Comparison of ENCODE assay signal across 1 cellular context in the genomic region with DNA sequence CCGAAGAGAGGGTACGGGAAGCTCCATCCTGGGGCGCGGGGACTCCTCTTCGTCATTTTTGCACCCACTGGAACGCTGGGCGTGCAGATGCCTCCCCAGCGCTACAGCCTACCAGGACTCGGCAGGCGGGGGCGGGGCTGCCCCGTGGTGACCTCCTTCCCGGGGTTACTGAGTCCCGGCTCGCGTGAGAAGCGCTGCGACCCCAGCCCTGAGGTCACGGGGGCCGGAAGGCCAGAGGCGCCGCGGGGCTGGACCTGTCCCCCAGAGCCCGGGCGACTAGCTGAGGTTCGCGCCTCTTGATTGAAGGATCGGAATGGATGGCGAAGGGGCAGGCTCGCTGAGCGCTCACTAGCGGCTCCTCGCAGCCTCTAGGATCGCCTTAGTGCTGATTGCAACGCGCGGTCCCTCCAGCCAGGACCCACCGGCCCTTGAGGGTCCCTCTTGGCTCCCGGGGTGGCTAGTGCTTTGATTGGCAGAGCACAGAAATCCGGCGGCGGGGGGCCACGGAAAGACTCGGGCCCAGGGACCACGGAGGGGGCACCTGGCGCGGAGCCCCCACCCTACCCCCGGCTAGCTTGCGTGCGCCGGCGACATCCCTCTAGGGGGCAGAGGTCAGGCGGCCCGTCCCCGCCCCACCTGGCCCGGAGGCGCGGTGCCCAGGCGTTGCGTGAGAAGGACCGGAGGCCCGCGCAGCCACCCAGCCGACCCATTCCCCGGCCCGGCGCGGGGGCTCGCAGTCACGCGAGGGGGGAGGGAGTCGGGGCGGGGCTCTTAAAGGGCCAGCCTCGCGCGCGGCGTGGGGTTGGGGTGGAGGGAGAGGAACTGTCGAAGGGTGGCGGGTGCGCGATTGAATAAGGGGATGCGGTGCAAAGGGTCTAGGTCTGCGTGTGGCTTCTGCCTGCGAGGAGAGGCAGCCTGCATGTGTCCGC.
TF ChIP-seq lines count a peak whose summit lies in the region.

No MANE protein-coding gene starts in this region.

TF ChIP-seq in HepG2, 621 proteins besides CTCF, POLR2A, EP300 and RAD21 (continued from another document and continues in another):
- TF ChIP-seq CEBPZ (IDR thresholded peaks at IDR 0.05; ENCODE audit: low read length) (no peak), GABPA (IDR thresholded peaks at IDR 0.05; ENCODE audit: low read depth, low read length) (no peak), GABPA (CRISPR knock-in tag; IDR thresholded peaks at IDR 0.05; ENCODE audit: low read depth) (peak; percentile 62), FIP1L1 (IDR thresholded peaks at IDR 0.05; ENCODE audit: borderline replicate concordance, insufficient read depth, low read depth, low read length) (no peak), ZUFSP (CRISPR knock-in tag; IDR thresholded peaks at IDR 0.05; ENCODE audit: borderline replicate concordance) (no peak), HOXA3 (CRISPR knock-in tag; IDR thresholded peaks at IDR 0.05) (peak; percentile 34; the same call in 1 of the 2 replicates), ZNF414 (CRISPR knock-in tag; IDR thresholded peaks at IDR 0.05) (0 out of 2 replicates have a peak, but pooled peaks have one; percentile 37), ZNF224 (CRISPR knock-in tag; IDR thresholded peaks at IDR 0.05) (no peak), ZNF891 (CRISPR knock-in tag; IDR thresholded peaks at IDR 0.05) (peak; percentile 41; the same call in 1 of the 2 replicates), KDM5B (CRISPR knock-in tag; IDR thresholded peaks at IDR 0.05; ENCODE audit: borderline replicate concordance) (peak; percentile 74), ZC3H13 (CRISPR knock-in tag; IDR thresholded peaks at IDR 0.05) (no peak; the same call in 1 of the 2 replicates), ZFP90 (CRISPR knock-in tag; IDR thresholded peaks at IDR 0.05; ENCODE audit: borderline replicate concordance) (no peak), MEIS1 (CRISPR knock-in tag; IDR thresholded peaks at IDR 0.05; ENCODE audit: borderline replicate concordance) (no peak), TARDBP (CRISPR knock-in tag; IDR thresholded peaks at IDR 0.05) (peak; percentile 42; the same call in 1 of the 2 replicates), KDM2A (CRISPR knock-in tag; IDR thresholded peaks at IDR 0.05; ENCODE audit: borderline replicate concordance, low read depth) (peak; percentile 66; the same call in 1 of the 2 replicates), ETV6 (CRISPR knock-in tag; conservative IDR thresholded peaks at IDR 0.05) (no peak), TBL1XR1 (IDR thresholded peaks at IDR 0.05; ENCODE audit: borderline replicate concordance, low read length, partially characterized antibody) (peak; percentile 30), ZNF205 (CRISPR knock-in tag; IDR thresholded peaks at IDR 0.05) (peak; percentile 99), ZBTB7B (CRISPR knock-in tag; IDR thresholded peaks at IDR 0.05) (peak; percentile 77; the same call in 1 of the 2 replicates)
- TF ChIP-seq, protein P1, sequence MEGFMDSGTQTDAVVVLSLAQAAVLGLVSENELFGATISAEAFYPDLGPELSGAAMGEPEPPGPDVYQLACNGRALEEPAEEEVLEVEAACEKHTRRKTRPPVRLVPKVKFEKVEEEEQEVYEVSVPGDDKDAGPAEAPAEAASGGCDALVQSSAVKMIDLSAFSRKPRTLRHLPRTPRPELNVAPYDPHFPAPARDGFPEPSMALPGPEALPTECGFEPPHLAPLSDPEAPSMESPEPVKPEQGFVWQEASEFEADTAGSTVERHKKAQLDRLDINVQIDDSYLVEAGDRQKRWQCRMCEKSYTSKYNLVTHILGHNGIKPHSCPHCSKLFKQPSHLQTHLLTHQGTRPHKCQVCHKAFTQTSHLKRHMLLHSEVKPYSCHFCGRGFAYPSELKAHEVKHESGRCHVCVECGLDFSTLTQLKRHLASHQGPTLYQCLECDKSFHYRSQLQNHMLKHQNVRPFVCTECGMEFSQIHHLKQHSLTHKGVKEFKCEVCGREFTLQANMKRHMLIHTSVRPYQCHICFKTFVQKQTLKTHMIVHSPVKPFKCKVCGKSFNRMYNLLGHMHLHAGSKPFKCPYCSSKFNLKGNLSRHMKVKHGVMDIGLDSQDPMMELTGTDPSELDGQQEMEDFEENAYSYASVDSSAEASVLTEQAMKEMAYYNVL (CRISPR knock-in tag; IDR thresholded peaks at IDR 0.05; ENCODE audit: borderline replicate concordance), result peak; percentile 79
- TF ChIP-seq, protein P2, sequence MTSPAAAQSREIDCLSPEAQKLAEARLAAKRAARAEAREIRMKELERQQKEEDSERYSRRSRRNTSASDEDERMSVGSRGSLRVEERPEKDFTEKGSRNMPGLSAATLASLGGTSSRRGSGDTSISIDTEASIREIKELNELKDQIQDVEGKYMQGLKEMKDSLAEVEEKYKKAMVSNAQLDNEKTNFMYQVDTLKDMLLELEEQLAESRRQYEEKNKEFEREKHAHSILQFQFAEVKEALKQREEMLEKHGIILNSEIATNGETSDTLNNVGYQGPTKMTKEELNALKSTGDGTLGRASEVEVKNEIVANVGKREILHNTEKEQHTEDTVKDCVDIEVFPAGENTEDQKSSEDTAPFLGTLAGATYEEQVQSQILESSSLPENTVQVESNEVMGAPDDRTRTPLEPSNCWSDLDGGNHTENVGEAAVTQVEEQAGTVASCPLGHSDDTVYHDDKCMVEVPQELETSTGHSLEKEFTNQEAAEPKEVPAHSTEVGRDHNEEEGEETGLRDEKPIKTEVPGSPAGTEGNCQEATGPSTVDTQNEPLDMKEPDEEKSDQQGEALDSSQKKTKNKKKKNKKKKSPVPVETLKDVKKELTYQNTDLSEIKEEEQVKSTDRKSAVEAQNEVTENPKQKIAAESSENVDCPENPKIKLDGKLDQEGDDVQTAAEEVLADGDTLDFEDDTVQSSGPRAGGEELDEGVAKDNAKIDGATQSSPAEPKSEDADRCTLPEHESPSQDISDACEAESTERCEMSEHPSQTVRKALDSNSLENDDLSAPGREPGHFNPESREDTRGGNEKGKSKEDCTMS (CRISPR knock-in tag; conservative IDR thresholded peaks at IDR 0.05), result no peak
- TF ChIP-seq, protein P3, sequence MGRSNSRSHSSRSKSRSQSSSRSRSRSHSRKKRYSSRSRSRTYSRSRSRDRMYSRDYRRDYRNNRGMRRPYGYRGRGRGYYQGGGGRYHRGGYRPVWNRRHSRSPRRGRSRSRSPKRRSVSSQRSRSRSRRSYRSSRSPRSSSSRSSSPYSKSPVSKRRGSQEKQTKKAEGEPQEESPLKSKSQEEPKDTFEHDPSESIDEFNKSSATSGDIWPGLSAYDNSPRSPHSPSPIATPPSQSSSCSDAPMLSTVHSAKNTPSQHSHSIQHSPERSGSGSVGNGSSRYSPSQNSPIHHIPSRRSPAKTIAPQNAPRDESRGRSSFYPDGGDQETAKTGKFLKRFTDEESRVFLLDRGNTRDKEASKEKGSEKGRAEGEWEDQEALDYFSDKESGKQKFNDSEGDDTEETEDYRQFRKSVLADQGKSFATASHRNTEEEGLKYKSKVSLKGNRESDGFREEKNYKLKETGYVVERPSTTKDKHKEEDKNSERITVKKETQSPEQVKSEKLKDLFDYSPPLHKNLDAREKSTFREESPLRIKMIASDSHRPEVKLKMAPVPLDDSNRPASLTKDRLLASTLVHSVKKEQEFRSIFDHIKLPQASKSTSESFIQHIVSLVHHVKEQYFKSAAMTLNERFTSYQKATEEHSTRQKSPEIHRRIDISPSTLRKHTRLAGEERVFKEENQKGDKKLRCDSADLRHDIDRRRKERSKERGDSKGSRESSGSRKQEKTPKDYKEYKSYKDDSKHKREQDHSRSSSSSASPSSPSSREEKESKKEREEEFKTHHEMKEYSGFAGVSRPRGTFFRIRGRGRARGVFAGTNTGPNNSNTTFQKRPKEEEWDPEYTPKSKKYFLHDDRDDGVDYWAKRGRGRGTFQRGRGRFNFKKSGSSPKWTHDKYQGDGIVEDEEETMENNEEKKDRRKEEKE (IDR thresholded peaks at IDR 0.05), result no peak
- TF ChIP-seq, protein P4, sequence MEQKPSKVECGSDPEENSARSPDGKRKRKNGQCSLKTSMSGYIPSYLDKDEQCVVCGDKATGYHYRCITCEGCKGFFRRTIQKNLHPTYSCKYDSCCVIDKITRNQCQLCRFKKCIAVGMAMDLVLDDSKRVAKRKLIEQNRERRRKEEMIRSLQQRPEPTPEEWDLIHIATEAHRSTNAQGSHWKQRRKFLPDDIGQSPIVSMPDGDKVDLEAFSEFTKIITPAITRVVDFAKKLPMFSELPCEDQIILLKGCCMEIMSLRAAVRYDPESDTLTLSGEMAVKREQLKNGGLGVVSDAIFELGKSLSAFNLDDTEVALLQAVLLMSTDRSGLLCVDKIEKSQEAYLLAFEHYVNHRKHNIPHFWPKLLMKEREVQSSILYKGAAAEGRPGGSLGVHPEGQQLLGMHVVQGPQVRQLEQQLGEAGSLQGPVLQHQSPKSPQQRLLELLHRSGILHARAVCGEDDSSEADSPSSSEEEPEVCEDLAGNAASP (CRISPR knock-in tag; IDR thresholded peaks at IDR 0.05; ENCODE audit: borderline replicate concordance), result peak; percentile 98
- TF ChIP-seq, protein P5, sequence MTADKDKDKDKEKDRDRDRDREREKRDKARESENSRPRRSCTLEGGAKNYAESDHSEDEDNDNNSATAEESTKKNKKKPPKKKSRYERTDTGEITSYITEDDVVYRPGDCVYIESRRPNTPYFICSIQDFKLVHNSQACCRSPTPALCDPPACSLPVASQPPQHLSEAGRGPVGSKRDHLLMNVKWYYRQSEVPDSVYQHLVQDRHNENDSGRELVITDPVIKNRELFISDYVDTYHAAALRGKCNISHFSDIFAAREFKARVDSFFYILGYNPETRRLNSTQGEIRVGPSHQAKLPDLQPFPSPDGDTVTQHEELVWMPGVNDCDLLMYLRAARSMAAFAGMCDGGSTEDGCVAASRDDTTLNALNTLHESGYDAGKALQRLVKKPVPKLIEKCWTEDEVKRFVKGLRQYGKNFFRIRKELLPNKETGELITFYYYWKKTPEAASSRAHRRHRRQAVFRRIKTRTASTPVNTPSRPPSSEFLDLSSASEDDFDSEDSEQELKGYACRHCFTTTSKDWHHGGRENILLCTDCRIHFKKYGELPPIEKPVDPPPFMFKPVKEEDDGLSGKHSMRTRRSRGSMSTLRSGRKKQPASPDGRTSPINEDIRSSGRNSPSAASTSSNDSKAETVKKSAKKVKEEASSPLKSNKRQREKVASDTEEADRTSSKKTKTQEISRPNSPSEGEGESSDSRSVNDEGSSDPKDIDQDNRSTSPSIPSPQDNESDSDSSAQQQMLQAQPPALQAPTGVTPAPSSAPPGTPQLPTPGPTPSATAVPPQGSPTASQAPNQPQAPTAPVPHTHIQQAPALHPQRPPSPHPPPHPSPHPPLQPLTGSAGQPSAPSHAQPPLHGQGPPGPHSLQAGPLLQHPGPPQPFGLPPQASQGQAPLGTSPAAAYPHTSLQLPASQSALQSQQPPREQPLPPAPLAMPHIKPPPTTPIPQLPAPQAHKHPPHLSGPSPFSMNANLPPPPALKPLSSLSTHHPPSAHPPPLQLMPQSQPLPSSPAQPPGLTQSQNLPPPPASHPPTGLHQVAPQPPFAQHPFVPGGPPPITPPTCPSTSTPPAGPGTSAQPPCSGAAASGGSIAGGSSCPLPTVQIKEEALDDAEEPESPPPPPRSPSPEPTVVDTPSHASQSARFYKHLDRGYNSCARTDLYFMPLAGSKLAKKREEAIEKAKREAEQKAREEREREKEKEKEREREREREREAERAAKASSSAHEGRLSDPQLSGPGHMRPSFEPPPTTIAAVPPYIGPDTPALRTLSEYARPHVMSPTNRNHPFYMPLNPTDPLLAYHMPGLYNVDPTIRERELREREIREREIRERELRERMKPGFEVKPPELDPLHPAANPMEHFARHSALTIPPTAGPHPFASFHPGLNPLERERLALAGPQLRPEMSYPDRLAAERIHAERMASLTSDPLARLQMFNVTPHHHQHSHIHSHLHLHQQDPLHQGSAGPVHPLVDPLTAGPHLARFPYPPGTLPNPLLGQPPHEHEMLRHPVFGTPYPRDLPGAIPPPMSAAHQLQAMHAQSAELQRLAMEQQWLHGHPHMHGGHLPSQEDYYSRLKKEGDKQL (CRISPR knock-in tag; IDR thresholded peaks at IDR 0.05; ENCODE audit: low read depth), result no peak
- TF ChIP-seq, protein P6, sequence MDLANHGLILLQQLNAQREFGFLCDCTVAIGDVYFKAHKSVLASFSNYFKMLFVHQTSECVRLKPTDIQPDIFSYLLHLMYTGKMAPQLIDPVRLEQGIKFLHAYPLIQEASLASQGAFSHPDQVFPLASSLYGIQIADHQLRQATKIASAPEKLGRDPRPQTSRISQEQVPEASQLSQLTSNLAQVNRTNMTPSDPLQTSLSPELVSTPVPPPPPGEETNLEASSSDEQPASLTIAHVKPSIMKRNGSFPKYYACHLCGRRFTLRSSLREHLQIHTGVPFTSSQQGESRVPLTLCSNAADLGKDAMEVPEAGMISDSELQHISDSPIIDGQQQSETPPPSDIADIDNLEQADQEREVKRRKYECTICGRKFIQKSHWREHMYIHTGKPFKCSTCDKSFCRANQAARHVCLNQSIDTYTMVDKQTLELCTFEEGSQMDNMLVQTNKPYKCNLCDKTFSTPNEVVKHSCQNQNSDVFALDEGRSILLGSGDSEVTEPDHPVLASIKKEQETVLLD (CRISPR knock-in tag; IDR thresholded peaks at IDR 0.05; ENCODE audit: low read depth), result 0 out of 2 replicates have a peak, but pooled peaks have one; percentile 20
